ENCODE assay signal across 8 cellular contexts in genomic region chr3:47016934-47017435, GRCh38. TPM values are rescaled to one million over a fixed set of nuclear protein-coding genes. Genes with fewer than 3 reads are reported as not detected.
DNase-seq lines count a peak whose midpoint lies in the region; ATAC-seq and TF ChIP-seq lines count a peak whose summit lies in the region.

No MANE protein-coding gene starts in this region.

- H3K36me3 Mint-ChIP-seq in Caco-2 (ENCODE audit: insufficient read depth, unreplicated experiment), result peaks cover 38% of the 10 kb centered on the region
- peaks cover 0 to 11% (median 3%) of the 10 kb centered on the region in 3 donors for H3K36me3 Mint-ChIP-seq in immature natural killer cell

- no peak for TF ChIP-seq EP300 in tibial nerve (IDR thresholded peaks at IDR 0.05)

- H3K36me3 ChIP-seq in Caco-2 (ENCODE audit: control insufficient read depth, insufficient read depth, low read length), result peaks cover 1% of the 10 kb centered on the region; the same call in 1 of the 2 replicates
- H3K36me3 ChIP-seq in tibial nerve, result peaks cover 0 to 74% (median 0%) of the 10 kb centered on the region in 3 donors

- DNase-seq in Caco-2, result no peak
- DNase-seq in activated CD4-positive, CD25-positive, alpha-beta regulatory T cell treated with anti-CD3 and anti-CD28 coated beads, Interleukin-2, amount 50 U/mL, for 72 hours, result peak; percentile 36
- peak; percentile 68 to 70 (median 69) for DNase-seq in immature natural killer cell
- DNase-seq in left ventricle myocardium superior, result no peak
- no peak for DNase-seq in tibial nerve (ENCODE audit: low spot score in 2 of 2)

- TF ChIP-seq CTCF in Caco-2 (IDR thresholded peaks at IDR 0.05; ENCODE audit: insufficient read depth in 1 of 2, low read depth in 1 of 2, low read length in 1 of 2, severe bottlenecking in 1 of 2, unreplicated experiment in 1 of 2) (no peak), tibial nerve (IDR thresholded peaks at IDR 0.05) (no peak)

- H3K27me3 Mint-ChIP-seq in Caco-2 (ENCODE audit: insufficient read depth, unreplicated experiment), result no peaks in the 10 kb centered on the region
- peaks cover 0 to 11% (median 1%) of the 10 kb centered on the region in 3 donors for H3K27me3 Mint-ChIP-seq in immature natural killer cell (ENCODE audit: low read depth in 3 of 3)

- H3K4me3 ChIP-seq in Caco-2 (ENCODE audit: low read depth, low read length), result no peak overlapping the region
- H3K4me3 ChIP-seq in tibial nerve, result no peak overlapping the region

- CTCF ChIA-PET in Caco-2 (lab: Charles Lee), result no interaction called here

- peak; percentile 51 for ATAC-seq in HG02678 (IDR thresholded peaks at IDR 0.05; ENCODE audit: unreplicated experiment)
- ATAC-seq in left ventricle myocardium superior, result no peak
- no peak for ATAC-seq in HG03159 (IDR thresholded peaks at IDR 0.05; ENCODE audit: unreplicated experiment)
- no peak for ATAC-seq in GM21529 (IDR thresholded peaks at IDR 0.05; ENCODE audit: unreplicated experiment)

- intact Hi-C loops in Caco-2 (cut with micrococcal nuclease; ENCODE audit: unreplicated experiment) (no loop called here), left ventricle myocardium superior (cut with micrococcal nuclease) (no loop called here)

- H3K27ac Mint-ChIP-seq in Caco-2 (ENCODE audit: unreplicated experiment) (no peak overlapping the region), immature natural killer cell (peak overlapping the region; percentile 65 to 97 (median 88))

- H3K27me3 ChIP-seq in Caco-2 (replicated peaks; ENCODE audit: control insufficient read depth, insufficient read depth, low read length), result no peaks in the 10 kb centered on the region
- no peaks in the 10 kb centered on the region for H3K27me3 ChIP-seq in tibial nerve

- no peaks in the 10 kb centered on the region for H3K9me3 Mint-ChIP-seq in Caco-2 (ENCODE audit: unreplicated experiment)
- no peaks in the 10 kb centered on the region for H3K9me3 Mint-ChIP-seq in immature natural killer cell

- POLR2A ChIA-PET in Caco-2 (lab: Charles Lee), result no interaction called here

- no peak for TF ChIP-seq POLR2A in tibial nerve (IDR thresholded peaks at IDR 0.05)

- H3K27ac ChIP-seq in tibial nerve, result peak overlapping the region in 1 of 4 donors; percentile 10

- no peaks in the 10 kb centered on the region for H3K4me1 Mint-ChIP-seq in Caco-2 (ENCODE audit: low read depth, unreplicated experiment)
- H3K4me1 Mint-ChIP-seq in immature natural killer cell, result peaks cover 48 to 58% of the 10 kb centered on the region in 2 donors

- H3K4me3 Mint-ChIP-seq in Caco-2 (ENCODE audit: unreplicated experiment) (no peak overlapping the region), immature natural killer cell (peak overlapping the region; percentile 21 to 70 (median 49))

- H3K4me1 ChIP-seq in Caco-2, result 0 out of 2 replicates have a peak, but pooled peaks cover 9% of the 10 kb centered on the region
- no peaks in the 10 kb centered on the region for H3K4me1 ChIP-seq in tibial nerve

- BruUV-seq in Caco-2 (replicated peaks; lab: Mats Ljungman, UMichigan), result TSS peak; percentile 81

- WGBS in tibial nerve, 2 donors, result 46 to 53% methylated on average over 1 of the region's 1 CpG

- H3K9me3 ChIP-seq in Caco-2, result no peaks in the 10 kb centered on the region
- H3K9me3 ChIP-seq in tibial nerve, result no peaks in the 10 kb centered on the region

RNA-seq across cellular contexts. Expression of gene NBEAL2, which starts 37.5 kb away (rescaled TPM):
- total RNA-seq in Caco-2 (2022) (62.4 and 76.9 TPM in 2 replicates), left ventricle myocardium superior (11.4 TPM), tibial nerve (10 to 100 TPM; 25.3 to 92.1 (median 26.6) TPM)
- 10 to 100 TPM in 1 of 3 donors, 1 to 10 TPM in 2; 7.9 to 28.4 (median 9.9) TPM for polyA plus RNA-seq in immature natural killer cell

RNA-seq across cellular contexts. Expression of gene CCDC12, which starts 40.4 kb away (rescaled TPM):
- total RNA-seq in Caco-2 (2022), result 52.7 and 60.8 TPM in 2 replicates
- polyA plus RNA-seq in immature natural killer cell, result 100 to 1,000 TPM; 114 to 174 (median 129) TPM
- 29.6 TPM for total RNA-seq in left ventricle myocardium superior
- 10 to 100 TPM; 36.9 to 59.4 (median 50.2) TPM for total RNA-seq in tibial nerve

Comparison
In these comparisons a context has a peak if more than half of its experiments do, and no peak if none do; other contexts are left out.
1. DNase-seq: peak in activated CD4-positive, CD25-positive, alpha-beta regulatory T cell treated with anti-CD3 and anti-CD28 coated beads, Interleukin-2, amount 50 U/mL, for 72 hours (single experiment) and immature natural killer cell (3 of 3); none in Caco-2 (0 of 2), left ventricle myocardium superior (single experiment) and tibial nerve (0 of 2).